24 cellular contexts compared by ENCODE assay signal in genomic region chr22:42196454-42196853, GRCh38.
A peak's percentile ranks its signal among the peaks of the same experiment; 100 is the strongest.
DNase-seq lines count a peak whose midpoint lies in the region; ATAC-seq and TF ChIP-seq lines count a peak whose summit lies in the region.
"Had no signal": no experiment of that assay in that cellular context is flagged by ENCODE, and none has a peak within 500 bp of the region (broad histone marks: within the 10 kb centered on the region; RNA-seq: fewer than 3 reads in every experiment).

No MANE protein-coding gene starts in this region.

- H3K9me3 ChIP-seq in Karpas-422 (ENCODE audit: low read length) (no peaks in the 10 kb centered on the region), endodermal cell (ENCODE audit: control insufficient read depth, low read length) (peaks cover 10% of the 10 kb centered on the region), BE2C (no peaks in the 10 kb centered on the region)
- H3K9me3 ChIP-seq: A549 had no signal

- peak overlapping the region; percentile 14 for H3K4me2 ChIP-seq in Karpas-422 (ENCODE audit: low read depth, low read length, poor library complexity, severe bottlenecking)
- H3K4me2 ChIP-seq: A549, GM23338 had no signal

- CTCF ChIA-PET in activated CD8-positive, alpha-beta T cell treated with anti-CD3 and anti-CD28 coated beads, Interleukin-2, amount 10 ng/mL, durations not matched to agents 7 days and 5 days (lab: Charles Lee), result interaction anchor here (1.3 kb wide), 2 partner anchors 20 to 106 kb away, joined by 3 to 5 read pairs; partner anchors contain the start of gene NDUFA6
- CTCF ChIA-PET in activated CD8-positive, alpha-beta T cell treated with anti-CD3 and anti-CD28 coated beads for 36 hours (lab: Charles Lee), result interaction anchor here (1.7 kb wide), 1 partner anchor 27 kb away, joined by 5 read pairs; no protein-coding TSS in a partner anchor
- CTCF ChIA-PET in WTC11 (lab: Charles Lee), result interaction anchor here (0.6 kb wide), 1 partner anchor 8 kb away, joined by 4 read pairs; no protein-coding TSS in a partner anchor

- H3K4me3 ChIP-seq in Karpas-422 (ENCODE audit: low read length) (no peak overlapping the region), endodermal cell (ENCODE audit: low read length) (no peak overlapping the region), BE2C (ENCODE audit: low read depth, low read length) (no peak overlapping the region)
- H3K4me3 ChIP-seq: A549, BLaER1, GM23338 had no signal

- H3K27me3 ChIP-seq in Karpas-422 (ENCODE audit: low read length), result no peaks in the 10 kb centered on the region
- no peaks in the 10 kb centered on the region for H3K27me3 ChIP-seq in endodermal cell (ENCODE audit: control insufficient read depth, insufficient read depth, low read length, poor library complexity, severe bottlenecking)
- no peaks in the 10 kb centered on the region for H3K27me3 ChIP-seq in BE2C
- H3K27me3 ChIP-seq: BLaER1 had no signal

- H3K27me3 Mint-ChIP-seq in activated CD8-positive, alpha-beta T cell treated with anti-CD3 and anti-CD28 coated beads, Interleukin-2, amount 10 ng/mL, durations not matched to agents 7 days and 5 days (ENCODE audit: low read depth), result no peaks in the 10 kb centered on the region
- no peaks in the 10 kb centered on the region for H3K27me3 Mint-ChIP-seq in activated CD8-positive, alpha-beta T cell treated with anti-CD3 and anti-CD28 coated beads for 36 hours
- H3K27me3 Mint-ChIP-seq in WTC11 (ENCODE audit: low read depth) (no peaks in the 10 kb centered on the region), endodermal cell (ENCODE audit: insufficient read depth) (no peaks in the 10 kb centered on the region)
- H3K27me3 Mint-ChIP-seq: CD8-positive, alpha-beta memory T cell; IgD-negative memory B cell had no signal

- H3K9ac ChIP-seq in Karpas-422 (ENCODE audit: low read length), result no peak overlapping the region
- H3K9ac ChIP-seq in endodermal cell (ENCODE audit: extremely low read depth, low read length, poor library complexity, severe bottlenecking), result no peak overlapping the region
- H3K9ac ChIP-seq: BLaER1 had no signal

- no peak overlapping the region for H3K4me3 Mint-ChIP-seq in activated CD8-positive, alpha-beta T cell treated with anti-CD3 and anti-CD28 coated beads, Interleukin-2, amount 10 ng/mL, durations not matched to agents 7 days and 5 days
- H3K4me3 Mint-ChIP-seq in activated CD8-positive, alpha-beta T cell treated with anti-CD3 and anti-CD28 coated beads for 36 hours, result no peak overlapping the region
- H3K4me3 Mint-ChIP-seq in WTC11, result no peak overlapping the region
- no peak overlapping the region for H3K4me3 Mint-ChIP-seq in endodermal cell
- H3K4me3 Mint-ChIP-seq: CD14-positive monocyte, GM23338, HFFc6, IgD-negative memory B cell had no signal

- no peak for TF ChIP-seq CTCF in activated CD8-positive, alpha-beta T cell treated with anti-CD3 and anti-CD28 coated beads for 36 hours (IDR thresholded peaks at IDR 0.05)
- TF ChIP-seq CTCF in WTC11 (IDR thresholded peaks at IDR 0.05), result no peak
- no peak for TF ChIP-seq CTCF in endodermal cell (conservative IDR thresholded peaks at IDR 0.05)
- no peak for TF ChIP-seq CTCF in BE2C (IDR thresholded peaks at IDR 0.05; ENCODE audit: low read depth, low read length)

- no peaks in the 10 kb centered on the region for H3K9me3 Mint-ChIP-seq in activated CD8-positive, alpha-beta T cell treated with anti-CD3 and anti-CD28 coated beads, Interleukin-2, amount 10 ng/mL, durations not matched to agents 7 days and 5 days (ENCODE audit: insufficient read depth)
- H3K9me3 Mint-ChIP-seq in activated CD8-positive, alpha-beta T cell treated with anti-CD3 and anti-CD28 coated beads for 36 hours, result no peaks in the 10 kb centered on the region
- H3K9me3 Mint-ChIP-seq in WTC11, result no peaks in the 10 kb centered on the region; the same call in 1 of the 2 replicates
- peaks cover 2% of the 10 kb centered on the region for H3K9me3 Mint-ChIP-seq in endodermal cell
- H3K9me3 Mint-ChIP-seq: CD14-positive monocyte; CD8-positive, alpha-beta memory T cell; GM23338; HFFc6; IgD-negative memory B cell had no signal

- H3K27ac Mint-ChIP-seq in activated CD8-positive, alpha-beta T cell treated with anti-CD3 and anti-CD28 coated beads, Interleukin-2, amount 10 ng/mL, durations not matched to agents 7 days and 5 days, result peak overlapping the region; percentile 9
- no peak overlapping the region for H3K27ac Mint-ChIP-seq in activated CD8-positive, alpha-beta T cell treated with anti-CD3 and anti-CD28 coated beads for 36 hours
- H3K27ac Mint-ChIP-seq in WTC11, result 0 out of 2 replicates have a peak overlapping the region, but pooled peaks have one; percentile 26
- H3K27ac Mint-ChIP-seq in endodermal cell, result no peak overlapping the region
- H3K27ac Mint-ChIP-seq: CD14-positive monocyte, GM23338, HFFc6 had no signal

- H3K79me2 ChIP-seq in Karpas-422 (ENCODE audit: low read length), result peaks cover 96% of the 10 kb centered on the region

- no peak for ATAC-seq in activated CD8-positive, alpha-beta T cell treated with anti-CD3 and anti-CD28 coated beads, Interleukin-2, amount 10 ng/mL, durations not matched to agents 7 days and 5 days
- no peak for ATAC-seq in activated CD8-positive, alpha-beta T cell treated with anti-CD3 and anti-CD28 coated beads for 36 hours
- ATAC-seq in WTC11, result no peak
- ATAC-seq: A549, HCT116, HepG2 had no signal

- POLR2A ChIA-PET in activated CD8-positive, alpha-beta T cell treated with anti-CD3 and anti-CD28 coated beads, Interleukin-2, amount 10 ng/mL, durations not matched to agents 7 days and 5 days (lab: Charles Lee), result no interaction called here
- POLR2A ChIA-PET in activated CD8-positive, alpha-beta T cell treated with anti-CD3 and anti-CD28 coated beads for 36 hours (lab: Charles Lee), result interaction anchor here (1.4 kb wide), 1 partner anchor 8 kb away, joined by 3 read pairs; no protein-coding TSS in a partner anchor
- POLR2A ChIA-PET in WTC11 (lab: Charles Lee), result interaction anchor here (0.7 kb wide), 1 partner anchor 919 kb away, joined by 6 read pairs; no protein-coding TSS in a partner anchor

- H3K9me2 ChIP-seq in Karpas-422 (replicated peaks; ENCODE audit: insufficient read depth, low read length), result no peaks in the 10 kb centered on the region

- H3K36me3 ChIP-seq in Karpas-422 (ENCODE audit: insufficient read depth, low read length), result peaks cover 4% of the 10 kb centered on the region; the same call in 1 of the 2 replicates
- H3K36me3 ChIP-seq in endodermal cell (ENCODE audit: control insufficient read depth, insufficient read depth, low read length), result peaks cover 14% of the 10 kb centered on the region
- H3K36me3 ChIP-seq in BE2C, result no peaks in the 10 kb centered on the region; the same call in 1 of the 2 replicates

- DNase-seq in activated CD8-positive, alpha-beta T cell treated with anti-CD3 and anti-CD28 coated beads, Interleukin-2, amount 10 ng/mL, durations not matched to agents 7 days and 5 days, result no peak
- DNase-seq in activated CD8-positive, alpha-beta T cell treated with anti-CD3 and anti-CD28 coated beads for 36 hours, result no peak
- DNase-seq in Karpas-422, result no peak
- no peak for DNase-seq in WTC11 (ENCODE audit: low spot score)
- DNase-seq in endodermal cell, result no peak
- no peak for DNase-seq in stimulated activated CD4-positive, alpha-beta T cell treated with anti-CD3 and anti-CD28 coated beads, Interleukin-1b, Interleukin-23, amount 100 ng/mL, for 48 hours
- DNase-seq in BE2C, result no peak
- no peak for DNase-seq in EL
- DNase-seq: AML-193; CD8-positive, alpha-beta memory T cell; COR-L47; DMS 273 treated with DMSO at 0.1 percent for 48 hours; DMS53; DND-41; H7; HFFc6 had no signal

- H3K4me1 ChIP-seq in Karpas-422 (ENCODE audit: low read length), result peaks cover 48% of the 10 kb centered on the region
- H3K4me1 ChIP-seq in endodermal cell (ENCODE audit: control insufficient read depth, insufficient read depth, low read length), result peaks cover 4% of the 10 kb centered on the region
- H3K4me1 ChIP-seq in BE2C, result no peaks in the 10 kb centered on the region
- H3K4me1 ChIP-seq: A549 had no signal

- peaks cover 32% of the 10 kb centered on the region for H3K36me3 Mint-ChIP-seq in activated CD8-positive, alpha-beta T cell treated with anti-CD3 and anti-CD28 coated beads, Interleukin-2, amount 10 ng/mL, durations not matched to agents 7 days and 5 days (ENCODE audit: low read depth)
- peaks cover 16% of the 10 kb centered on the region for H3K36me3 Mint-ChIP-seq in activated CD8-positive, alpha-beta T cell treated with anti-CD3 and anti-CD28 coated beads for 36 hours (ENCODE audit: low read depth)
- H3K36me3 Mint-ChIP-seq in WTC11, result peaks cover 15% of the 10 kb centered on the region; the same call in 1 of the 2 replicates
- peaks cover 18% of the 10 kb centered on the region for H3K36me3 Mint-ChIP-seq in endodermal cell (ENCODE audit: low read depth)
- H3K36me3 Mint-ChIP-seq: IgD-negative memory B cell had no signal

- H4K20me1 ChIP-seq in Karpas-422 (ENCODE audit: insufficient read depth, low read depth, low read length), result peaks cover 13% of the 10 kb centered on the region

- peaks cover 34% of the 10 kb centered on the region for H3K4me1 Mint-ChIP-seq in activated CD8-positive, alpha-beta T cell treated with anti-CD3 and anti-CD28 coated beads, Interleukin-2, amount 10 ng/mL, durations not matched to agents 7 days and 5 days (ENCODE audit: low read depth)
- peaks cover 59% of the 10 kb centered on the region for H3K4me1 Mint-ChIP-seq in activated CD8-positive, alpha-beta T cell treated with anti-CD3 and anti-CD28 coated beads for 36 hours (ENCODE audit: low read depth)
- H3K4me1 Mint-ChIP-seq in WTC11 (peaks cover 40% of the 10 kb centered on the region), endodermal cell (peaks cover 33% of the 10 kb centered on the region)

- H2AFZ ChIP-seq in Karpas-422 (ENCODE audit: low read length), result no peak overlapping the region
- H2AFZ ChIP-seq: GM23338 had no signal

- H3K27ac ChIP-seq in Karpas-422 (ENCODE audit: low read length), result peak overlapping the region; percentile 22
- H3K27ac ChIP-seq in endodermal cell (ENCODE audit: low read depth, low read length), result peak overlapping the region; percentile 27
- H3K27ac ChIP-seq: 22Rv1, A549, BLaER1 had no signal

- WGBS in endodermal cell (ENCODE audit: insufficient coverage in 1 of 2, insufficient read length in 1 of 2), 2 experiments, result 90 to 95% methylated on average over 2 of the region's 2 CpGs

- intact Hi-C loops in activated CD8-positive, alpha-beta T cell treated with anti-CD3 and anti-CD28 coated beads for 36 hours (cut with micrococcal nuclease), result no loop called here

TF ChIP-seq in WTC11, 78 proteins besides CTCF, POLR2A, EP300 and RAD21 (continues in another document):
- TF ChIP-seq SP1 (CRISPR knock-in tag; conservative IDR thresholded peaks at IDR 0.05), result no peak

Comparison
In these comparisons a context has a peak if more than half of its experiments do, and no peak if none do; other contexts are left out.
1. H3K27ac Mint-ChIP-seq: peak in activated CD8-positive, alpha-beta T cell treated with anti-CD3 and anti-CD28 coated beads, Interleukin-2, amount 10 ng/mL, durations not matched to agents 7 days and 5 days (single experiment) and WTC11 (single experiment); none in activated CD8-positive, alpha-beta T cell treated with anti-CD3 and anti-CD28 coated beads for 36 hours (single experiment) and endodermal cell (single experiment).